8 cellular contexts compared by ENCODE assay signal in the genomic region with DNA sequence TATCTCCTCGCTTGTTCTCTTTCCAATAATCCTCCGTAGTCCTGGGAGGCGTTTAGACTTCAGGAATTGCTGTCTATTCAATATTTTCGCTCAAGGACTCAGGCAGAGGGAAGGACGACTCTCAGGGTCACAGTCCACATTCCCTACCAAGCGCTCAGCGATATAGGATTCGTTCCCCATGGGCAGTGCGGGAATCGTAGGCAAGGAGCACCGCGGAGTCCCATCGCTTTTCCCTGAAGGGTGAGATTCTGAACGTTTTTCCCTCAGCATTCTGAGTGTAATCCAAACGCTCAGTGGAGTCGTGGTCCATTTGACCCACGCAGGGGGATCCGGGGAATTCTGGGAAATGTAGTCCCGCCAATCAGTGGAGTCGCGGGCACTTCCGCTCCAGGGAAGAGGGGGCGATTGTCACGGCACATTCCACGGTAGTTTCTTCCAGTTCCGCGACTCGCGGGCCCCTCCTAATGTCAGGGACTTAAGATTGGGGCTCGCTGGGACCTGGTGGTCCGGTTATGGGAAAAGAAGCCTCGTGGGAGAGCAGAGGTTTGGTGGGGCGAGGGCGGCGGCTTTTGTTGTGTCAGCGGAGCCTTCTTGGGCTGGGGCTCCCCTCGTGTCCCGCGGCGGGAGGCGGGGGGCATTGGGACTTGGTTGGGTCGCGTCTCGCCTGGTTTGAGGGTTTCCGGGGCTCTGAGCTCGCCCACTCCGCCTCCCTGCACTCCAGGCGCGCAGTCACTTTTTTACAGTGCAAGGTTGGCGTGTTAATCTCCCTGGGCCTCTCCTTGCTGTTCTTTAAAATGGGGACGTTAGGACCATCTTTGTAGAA. TPM values are rescaled to one million over a fixed set of nuclear protein-coding genes. Genes with fewer than 3 reads are reported as not detected.
DNase-seq lines count a peak whose midpoint lies in the region; ATAC-seq and TF ChIP-seq lines count a peak whose summit lies in the region.

TSS of gene ZNF234 (plus strand) at position 364 of the 823 bp plus-strand sequence. CDS start 3,079 bp downstream, outside the sequence.

- H3K9me3 ChIP-seq in A673 (ENCODE audit: low read depth, low read length, poor library complexity, severe bottlenecking) = peaks cover 3% of the 10 kb centered on the region
- 0 out of 2 replicates have a peak, but pooled peaks cover 3% of the 10 kb centered on the region for H3K9me3 ChIP-seq in OCI-LY3 (ENCODE audit: insufficient read depth, low read length)

- TF ChIP-seq CTCF in A673 (conservative IDR thresholded peaks at IDR 0.05; ENCODE audit: low read depth, low read length) = peak; percentile 32; the same call in 1 of the 2 replicates
- no peak for TF ChIP-seq CTCF in OCI-LY3 (IDR thresholded peaks at IDR 0.05; ENCODE audit: low read depth, low read length)
- TF ChIP-seq CTCF in epithelial cell of proximal tubule (conservative IDR thresholded peaks at IDR 0.05; ENCODE audit: low read depth, low read length) = no peak

- intact Hi-C loops in A673 (cut with micrococcal nuclease; ENCODE audit: unreplicated experiment) = loop anchor here (1.0 kb wide), 1 partner anchor 23 kb away; no protein-coding TSS in a partner anchor

- H3K4me2 ChIP-seq in OCI-LY3 (ENCODE audit: low read length) = peak within 1 kb of the TSS; percentile 20

- ATAC-seq in GM18868 (IDR thresholded peaks at IDR 0.05; ENCODE audit: unreplicated experiment) (peak; percentile 71), HG03521 (IDR thresholded peaks at IDR 0.05; ENCODE audit: unreplicated experiment) (peak; percentile 68)

- no peaks in the 10 kb centered on the region for H4K20me1 ChIP-seq in OCI-LY3 (ENCODE audit: insufficient read depth, low read length)

- peak within 1 kb of the TSS; percentile 64; the same call in 1 of the 2 replicates for H2AFZ ChIP-seq in OCI-LY3 (ENCODE audit: low read depth, low read length)

- H3K27me3 ChIP-seq in A673 (replicated peaks; ENCODE audit: insufficient read depth, low read depth, low read length, poor library complexity) = no peaks in the 10 kb centered on the region
- H3K27me3 ChIP-seq in OCI-LY3 (ENCODE audit: low read depth, low read length) = no peaks in the 10 kb centered on the region

- CTCF ChIA-PET in A673 (lab: Charles Lee) = no interaction called here

- no peaks in the 10 kb centered on the region for H3K4me1 ChIP-seq in A673 (ENCODE audit: insufficient read depth, low read length, poor library complexity, severe bottlenecking)
- no peaks in the 10 kb centered on the region for H3K4me1 ChIP-seq in OCI-LY3 (ENCODE audit: low read length)

- peaks cover 4% of the 10 kb centered on the region for H3K36me3 ChIP-seq in A673 (ENCODE audit: insufficient read depth, low read length, poor library complexity, severe bottlenecking)
- no peaks in the 10 kb centered on the region for H3K36me3 ChIP-seq in OCI-LY3 (replicated peaks; ENCODE audit: low read depth, low read length)

- DNase-seq in A673 (ENCODE audit: low spot score) (peak; percentile 91), epithelial cell of proximal tubule (ENCODE audit: low read depth) (peak; percentile 18), mucosa of gallbladder (ENCODE audit: low spot score) (peak; percentile 84)
- DNase-seq in activated T-cell treated with anti-CD3 and anti-CD28 coated beads, Interleukin-2, amount 50 U/mL, for 1 hour = peak; percentile 65
- peak; percentile 36 to 51 for DNase-seq in stimulated activated CD8-positive, alpha-beta memory T cell treated with anti-CD3 and anti-CD28 coated beads, Interleukin-2, amount 100 ng/mL, for 48 hours (ENCODE audit: low read depth in 2 of 2)

- peak within 1 kb of the TSS; percentile 63 for H3K4me3 ChIP-seq in A673 (ENCODE audit: low read depth, low read length, poor library complexity, severe bottlenecking)
- peak within 1 kb of the TSS; percentile 73 for H3K4me3 ChIP-seq in OCI-LY3 (ENCODE audit: low read length)
- peak within 1 kb of the TSS; percentile 85 for H3K4me3 ChIP-seq in epithelial cell of proximal tubule (ENCODE audit: low read depth, low read length)

- TSS peak; percentile 37 for BruUV-seq in A673 (replicated peaks; lab: Mats Ljungman, UMichigan)

- H3K9ac ChIP-seq in OCI-LY3 (ENCODE audit: low read length) = no peak within 1 kb of the TSS; the same call in 1 of the 2 replicates

- POLR2A ChIA-PET in A673 (lab: Charles Lee; ENCODE audit: low non-redundant PET) = no interaction called here

- no peaks in the 10 kb centered on the region for H3K79me2 ChIP-seq in OCI-LY3 (ENCODE audit: low read length)

- H3K27ac ChIP-seq in A673 (ENCODE audit: low read depth, low read length, poor library complexity, severe bottlenecking) (peak within 1 kb of the TSS; percentile 68), OCI-LY3 (ENCODE audit: low read length) (no peak within 1 kb of the TSS)

RNA-seq across cellular contexts. Expression of gene ZNF234, which starts in this region (rescaled TPM):
- total RNA-seq in A673 (2021) = 15.1 and 17.1 TPM in 2 replicates
- total RNA-seq in epithelial cell of proximal tubule = 2.3 and 2.9 TPM in 2 replicates
- total RNA-seq in mucosa of gallbladder = 11.3 TPM

Comparison
In these comparisons a context has a peak if more than half of its experiments do, and no peak if none do; other contexts are left out.
1. DNase-seq: peak in every context shown above with its lines; median percentile 91 in A673; 84 in mucosa of gallbladder; 65 in activated T-cell treated with anti-CD3 and anti-CD28 coated beads, Interleukin-2, amount 50 U/mL, for 1 hour; 44 in stimulated activated CD8-positive, alpha-beta memory T cell treated with anti-CD3 and anti-CD28 coated beads, Interleukin-2, amount 100 ng/mL, for 48 hours; 18 in epithelial cell of proximal tubule.